In the genomic region with DNA sequence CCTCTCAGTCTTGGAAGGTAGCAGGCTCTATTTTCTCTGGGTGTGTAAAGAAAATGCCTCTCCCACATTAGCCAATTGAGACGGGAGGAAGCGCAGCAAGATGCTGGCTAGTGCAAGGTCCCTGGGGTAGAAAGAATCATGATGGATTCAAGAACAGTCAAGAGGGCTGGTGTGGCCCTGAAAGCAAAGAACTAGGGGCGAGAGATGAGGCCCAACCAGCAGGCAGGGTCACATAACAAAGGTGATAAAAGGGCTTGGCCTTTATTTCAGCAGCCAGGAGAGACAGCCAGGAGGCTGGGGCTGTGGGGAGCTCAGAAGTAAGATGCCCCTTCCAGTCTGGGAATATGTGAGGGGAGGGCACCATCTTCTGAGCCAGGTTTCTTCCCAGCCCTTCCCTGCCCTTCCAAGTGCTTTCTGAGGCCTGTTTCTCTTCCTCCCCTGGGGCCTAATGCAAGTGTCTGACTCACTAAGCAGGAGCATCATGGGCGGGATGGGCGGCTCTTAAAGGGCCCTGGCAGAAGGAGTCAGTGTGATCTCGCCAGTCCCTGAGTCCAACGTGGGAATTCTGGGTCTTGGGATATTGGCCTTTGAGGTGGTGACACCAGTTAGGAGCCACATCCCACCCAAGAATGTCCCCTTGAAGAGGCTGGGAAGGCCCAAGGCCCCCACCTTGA, we compare ENCODE assay signal across 8 cellular contexts. TPM values are rescaled to one million over a fixed set of nuclear protein-coding genes. Genes with fewer than 3 reads are reported as not detected.
DNase-seq lines count a peak whose midpoint lies in the region; ATAC-seq and TF ChIP-seq lines count a peak whose summit lies in the region.

No MANE protein-coding gene starts in this region.

- H3K9me3 ChIP-seq in CD4-positive, alpha-beta memory T cell (ENCODE audit: control insufficient read depth in 1 of 2, low read length in 2 of 2) = no peaks in the 10 kb centered on the region
- H3K9me3 ChIP-seq in MG63 (no peaks in the 10 kb centered on the region), body of pancreas (no peaks in the 10 kb centered on the region), liver (ENCODE audit: control insufficient read depth in 4 of 4, low read length in 3 of 4) (no peaks in the 10 kb centered on the region)

- no peaks in the 10 kb centered on the region for H3K9me3 Mint-ChIP-seq in CD4-positive, alpha-beta memory T cell

- peak overlapping the region; percentile 18 to 91 (median 88) for H3K27ac Mint-ChIP-seq in CD4-positive, alpha-beta memory T cell

- H3K36me3 Mint-ChIP-seq in CD4-positive, alpha-beta memory T cell = peaks cover 26 to 67% of the 10 kb centered on the region in 2 donors

- no peak for TF ChIP-seq POLR2A in body of pancreas (IDR thresholded peaks at IDR 0.05)

- peak overlapping the region in 6 of 8 donors; percentile 39 to 99 (median 52) for H3K4me3 Mint-ChIP-seq in CD4-positive, alpha-beta memory T cell

- no peak for TF ChIP-seq CTCF in body of pancreas (IDR thresholded peaks at IDR 0.05)
- no peak for TF ChIP-seq CTCF in liver (IDR thresholded peaks at IDR 0.05; ENCODE audit: low read depth, low read length, missing input control)

- POLR2A ChIA-PET in CD4-positive, alpha-beta memory T cell (lab: Charles Lee; ENCODE audit: partially characterized antibody) = interaction anchor here (0.9 to 8.4 kb wide), 7 partner anchors 8 to 552 kb away, joined by 3 to 210 read pairs (median 64); no protein-coding TSS in a partner anchor

- H3K9ac ChIP-seq in liver (ENCODE audit: low read depth in 1 of 2, low read length in 2 of 2) = no peak overlapping the region

- peaks cover 10% of the 10 kb centered on the region for H3K36me3 ChIP-seq in CD4-positive, alpha-beta memory T cell (ENCODE audit: insufficient read depth, low read length)
- H3K36me3 ChIP-seq in MG63 = 0 out of 2 replicates have a peak, but pooled peaks cover 2% of the 10 kb centered on the region
- no peaks in the 10 kb centered on the region for H3K36me3 ChIP-seq in body of pancreas (replicated peaks in 1 of 2; ENCODE audit: insufficient read depth in 1 of 2, low read depth in 2 of 2)
- no peaks in the 10 kb centered on the region for H3K36me3 ChIP-seq in liver (ENCODE audit: control insufficient read depth in 4 of 4, insufficient read depth in 3 of 4, low read depth in 1 of 4, low read length in 3 of 4)

- H3K4me1 Mint-ChIP-seq in CD4-positive, alpha-beta memory T cell = peaks cover 29 to 95% (median 52%) of the 10 kb centered on the region in 4 donors

- 75 to 84% methylated on average over 6 to 7 of the region's 7 CpGs for WGBS in body of pancreas, 2 donors
- whole genome bisulfite sequencing in liver = 88% methylated on average over 7 of the region's 7 CpGs

- no peaks in the 10 kb centered on the region for H3K27me3 ChIP-seq in CD4-positive, alpha-beta memory T cell (ENCODE audit: insufficient read depth, low read length)
- H3K27me3 ChIP-seq in MG63 = no peaks in the 10 kb centered on the region
- H3K27me3 ChIP-seq in body of pancreas = no peaks in the 10 kb centered on the region
- no peaks in the 10 kb centered on the region for H3K27me3 ChIP-seq in liver (ENCODE audit: control insufficient read depth in 4 of 4, insufficient read depth in 4 of 4, low read length in 3 of 4)

- TF ChIP-seq RAD21 in liver (IDR thresholded peaks at IDR 0.05) = no peak

- H3K4me3 ChIP-seq in CD4-positive, alpha-beta memory T cell (ENCODE audit: low read length in 2 of 2) = no peak overlapping the region
- no peak overlapping the region for H3K4me3 ChIP-seq in MG63
- no peak overlapping the region for H3K4me3 ChIP-seq in body of pancreas
- no peak overlapping the region for H3K4me3 ChIP-seq in liver (ENCODE audit: low read depth in 1 of 3, low read length in 3 of 3)

- CTCF ChIA-PET in CD4-positive, alpha-beta memory T cell (lab: Charles Lee; ENCODE audit: partially characterized antibody) = interaction anchor here (0.8 to 10.1 kb wide), 7 partner anchors 19 to 107 kb away, joined by 3 to 81 read pairs (median 4); a partner anchor contains a TSS

- no peaks in the 10 kb centered on the region for H3K27me3 Mint-ChIP-seq in CD4-positive, alpha-beta memory T cell

- no peak for ATAC-seq in body of pancreas
- no peak for ATAC-seq in HG03469 (IDR thresholded peaks at IDR 0.05; ENCODE audit: unreplicated experiment)
- no peak for ATAC-seq in HG03095 (IDR thresholded peaks at IDR 0.05; ENCODE audit: unreplicated experiment)
- no peak for ATAC-seq in GM21360 (IDR thresholded peaks at IDR 0.05; ENCODE audit: unreplicated experiment)

- H3K27ac ChIP-seq in CD4-positive, alpha-beta memory T cell (ENCODE audit: low read depth, low read length) = peak overlapping the region; percentile 97
- H3K27ac ChIP-seq in body of pancreas (no peak overlapping the region), liver (ENCODE audit: low read depth in 1 of 2, low read length in 2 of 2) (peak overlapping the region; percentile 32 to 58)

- no peak for DNase-seq in CD4-positive, alpha-beta memory T cell
- DNase-seq in MG63 (peak; percentile 94), body of pancreas (peak in 3 of 4 donors; percentile 30 to 49 (median 45))
- DNase-seq in stimulated activated CD4-positive, alpha-beta T cell treated with anti-CD3 and anti-CD28 coated beads, Interleukin-1b, Interleukin-23, amount 100 ng/mL, for 48 hours = no peak

- peaks cover 64% of the 10 kb centered on the region for H3K4me1 ChIP-seq in CD4-positive, alpha-beta memory T cell (ENCODE audit: insufficient read depth, low read length)
- H3K4me1 ChIP-seq in body of pancreas = peaks cover 36% of the 10 kb centered on the region
- peaks cover 4 to 17% (median 12%) of the 10 kb centered on the region in 4 donors for H3K4me1 ChIP-seq in liver (ENCODE audit: control insufficient read depth in 4 of 4, insufficient read depth in 4 of 4, low read length in 3 of 4)

- intact Hi-C loops in CD4-positive, alpha-beta memory T cell (cut with micrococcal nuclease) = no loop called here
- intact Hi-C loops in body of pancreas (cut with DNase I) = no loop called here

TF ChIP-seq in liver, 16 proteins besides CTCF, POLR2A, EP300 and RAD21:
- TF ChIP-seq HNF4A (conservative IDR thresholded peaks at IDR 0.05) (no peak), FOXA2 (IDR thresholded peaks at IDR 0.05) (no peak), RXRA (IDR thresholded peaks at IDR 0.05) (no peak), NR2F2 (IDR thresholded peaks at IDR 0.05) (no peak), HNF4G (IDR thresholded peaks at IDR 0.05) (no peak), TAF1 (conservative IDR thresholded peaks at IDR 0.05) (no peak), EGR1 (IDR thresholded peaks at IDR 0.05; ENCODE audit: low read depth in 2 of 2) (no peak), FOXA1 (IDR thresholded peaks at IDR 0.05) (no peak), JUND (IDR thresholded peaks at IDR 0.05) (no peak)
- TF ChIP-seq, protein P1, sequence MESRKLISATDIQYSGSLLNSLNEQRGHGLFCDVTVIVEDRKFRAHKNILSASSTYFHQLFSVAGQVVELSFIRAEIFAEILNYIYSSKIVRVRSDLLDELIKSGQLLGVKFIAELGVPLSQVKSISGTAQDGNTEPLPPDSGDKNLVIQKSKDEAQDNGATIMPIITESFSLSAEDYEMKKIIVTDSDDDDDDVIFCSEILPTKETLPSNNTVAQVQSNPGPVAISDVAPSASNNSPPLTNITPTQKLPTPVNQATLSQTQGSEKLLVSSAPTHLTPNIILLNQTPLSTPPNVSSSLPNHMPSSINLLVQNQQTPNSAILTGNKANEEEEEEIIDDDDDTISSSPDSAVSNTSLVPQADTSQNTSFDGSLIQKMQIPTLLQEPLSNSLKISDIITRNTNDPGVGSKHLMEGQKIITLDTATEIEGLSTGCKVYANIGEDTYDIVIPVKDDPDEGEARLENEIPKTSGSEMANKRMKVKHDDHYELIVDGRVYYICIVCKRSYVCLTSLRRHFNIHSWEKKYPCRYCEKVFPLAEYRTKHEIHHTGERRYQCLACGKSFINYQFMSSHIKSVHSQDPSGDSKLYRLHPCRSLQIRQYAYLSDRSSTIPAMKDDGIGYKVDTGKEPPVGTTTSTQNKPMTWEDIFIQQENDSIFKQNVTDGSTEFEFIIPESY (IDR thresholded peaks at IDR 0.05) = no peak

RNA-seq across cellular contexts. Expression of a gene that starts 3.9 kb away (rescaled TPM):
- 100 to 1,000 TPM; 416 to 457 TPM for total RNA-seq in CD4-positive, alpha-beta memory T cell
- polyA plus RNA-seq in CD4-positive, alpha-beta memory T cell = 100 to 1,000 TPM in 1 of 2 donors, 10 to 100 TPM in 1; 41.6 to 151 TPM
- total RNA-seq in MG63 (2014; rRNA removed; shearing (Covaris generic); ENCODE audit: low replicate concordance) = 4.9 and 11.7 TPM in 2 replicates
- total RNA-seq in body of pancreas (10 to 100 TPM in 1 of 2 donors, 1 to 10 TPM in 1; 8.3 to 23.4 TPM), liver (10 to 100 TPM; 11.9 to 23.3 TPM)
- polyA plus RNA-seq in liver = 1 to 10 TPM; 4.7 to 5.6 TPM

RNA-seq across cellular contexts. Expression of a gene that starts 23.7 kb away (rescaled TPM):
- total RNA-seq in CD4-positive, alpha-beta memory T cell = not detected
- polyA plus RNA-seq in CD4-positive, alpha-beta memory T cell = under 1 TPM in 1 of 2 donors, not detected in 1; 0.14 TPM
- not detected in 2 replicates for total RNA-seq in MG63 (2014; rRNA removed; shearing (Covaris generic); ENCODE audit: low replicate concordance)
- total RNA-seq in body of pancreas (under 1 TPM in 1 of 2 donors, not detected in 1; 0.66 TPM), liver (10 to 100 TPM in 1 of 2 donors, 1 to 10 TPM in 1; 3.3 to 24.0 TPM)
- 1 to 10 TPM; 4.1 to 8.5 TPM for polyA plus RNA-seq in liver

RNA-seq across cellular contexts. Expression of a gene that starts 53.5 kb away (rescaled TPM):
- 100 to 1,000 TPM; 130 to 136 TPM for total RNA-seq in CD4-positive, alpha-beta memory T cell
- polyA plus RNA-seq in CD4-positive, alpha-beta memory T cell = 100 to 1,000 TPM; 110 to 201 TPM
- total RNA-seq in MG63 (2014; rRNA removed; shearing (Covaris generic); ENCODE audit: low replicate concordance) = 226 and 252 TPM in 2 replicates
- total RNA-seq in body of pancreas (100 to 1,000 TPM; 211 to 293 TPM), liver (100 to 1,000 TPM in 1 of 2 donors, 10 to 100 TPM in 1; 57.8 to 219 TPM)
- 100 to 1,000 TPM in 1 of 2 donors, 10 to 100 TPM in 1; 98.5 to 138 TPM for polyA plus RNA-seq in liver

Comparison
In these comparisons a context has a peak if more than half of its experiments do, and no peak if none do; other contexts are left out.
1. DNase-seq: peak in MG63 (single experiment) and body of pancreas (3 of 4); none in CD4-positive, alpha-beta memory T cell (0 of 5) and stimulated activated CD4-positive, alpha-beta T cell treated with anti-CD3 and anti-CD28 coated beads, Interleukin-1b, Interleukin-23, amount 100 ng/mL, for 48 hours (single experiment).
2. H3K27ac ChIP-seq: peak in CD4-positive, alpha-beta memory T cell (single experiment) and liver (2 of 2); none in body of pancreas (0 of 4).
3. RNA of a gene that starts 3.9 kb away (total RNA-seq): 416 to 457 TPM in CD4-positive, alpha-beta memory T cell; 8.3 to 23.4 TPM in body of pancreas, 11.9 to 23.3 TPM in liver and 4.9 to 11.7 TPM in MG63; every median in the first group is over 10 times any median in the second.